Comparison of ENCODE assay signal across 8 cellular contexts in genomic region chr11:66694732-66695207, GRCh38. TPM values are rescaled to one million over a fixed set of nuclear protein-coding genes. Genes with fewer than 3 reads are reported as not detected.
A peak's percentile ranks its signal among the peaks of the same experiment; 100 is the strongest.
DNase-seq lines count a peak whose midpoint lies in the region; ATAC-seq and TF ChIP-seq lines count a peak whose summit lies in the region.

No MANE protein-coding gene starts in this region.

- H3K27ac Mint-ChIP-seq in naive thymus-derived CD4-positive, alpha-beta T cell, result no peak overlapping the region
- H3K27ac Mint-ChIP-seq in stimulated activated effector memory CD8-positive, alpha-beta T cell treated with anti-CD3 and anti-CD28 coated beads, Interleukin-12 subunit alpha, Interleukin-12 subunit beta, amount 100 ng/mL, for 72 hours, result no peak overlapping the region

- WGBS in esophagus muscularis mucosa, result 2% methylated on average over 5 of the region's 6 CpGs

- H3K4me3 Mint-ChIP-seq in naive thymus-derived CD4-positive, alpha-beta T cell, result no peak overlapping the region
- H3K4me3 Mint-ChIP-seq in stimulated activated effector memory CD8-positive, alpha-beta T cell treated with anti-CD3 and anti-CD28 coated beads, Interleukin-12 subunit alpha, Interleukin-12 subunit beta, amount 100 ng/mL, for 72 hours, result no peak overlapping the region

- TF ChIP-seq CTCF in GM10248 (IDR thresholded peaks at IDR 0.05; ENCODE audit: control extremely low read depth, extremely low read depth, low read depth, missing control alignments) (peak; percentile 88), PC-9 (conservative IDR thresholded peaks at IDR 0.05) (peak; percentile 98), esophagus muscularis mucosa (IDR thresholded peaks at IDR 0.05) (peak; percentile 89 to 97 (median 95))

- H3K27me3 ChIP-seq in PC-9 (ENCODE audit: insufficient read depth, low read depth) (no peaks in the 10 kb centered on the region), esophagus muscularis mucosa (no peaks in the 10 kb centered on the region)
- H3K27me3 ChIP-seq in naive thymus-derived CD4-positive, alpha-beta T cell (ENCODE audit: control insufficient read depth in 2 of 2, insufficient read depth in 2 of 2, low read length in 2 of 2), result no peaks in the 10 kb centered on the region

- H3K27ac ChIP-seq in PC-9 (no peak overlapping the region), esophagus muscularis mucosa (replicated peaks in 1 of 4) (no peak overlapping the region)
- H3K27ac ChIP-seq in naive thymus-derived CD4-positive, alpha-beta T cell (ENCODE audit: low read depth, low read length), result no peak overlapping the region

- H3K4me3 ChIP-seq in PC-9, result no peak overlapping the region
- no peak overlapping the region for H3K4me3 ChIP-seq in esophagus muscularis mucosa
- no peak overlapping the region for H3K4me3 ChIP-seq in naive thymus-derived CD4-positive, alpha-beta T cell (ENCODE audit: low read length)

- H3F3A ChIP-seq in PC-9 (ENCODE audit: insufficient read depth, low read depth), result no peaks in the 10 kb centered on the region

- intact Hi-C loops in PC-9 (cut with micrococcal nuclease; ENCODE audit: unreplicated experiment) (loop anchor here (1.0 to 10.0 kb wide), 7 partner anchors 50 to 623 kb away; partner anchors contain the start of gene RHOD), esophagus muscularis mucosa (cut with DNase I) (loop anchor here (1.0 to 2.0 kb wide), 2 partner anchors 139 to 188 kb away; no protein-coding TSS in a partner anchor)
- intact Hi-C loops in naive thymus-derived CD4-positive, alpha-beta T cell (cut with micrococcal nuclease), result loop anchor here (1.0 to 5.0 kb wide), 6 partner anchors 48 to 377 kb away; a partner anchor contains a TSS

- H3K79me2 ChIP-seq in PC-9 (ENCODE audit: low read depth), result no peaks in the 10 kb centered on the region

- ATAC-seq in naive thymus-derived CD4-positive, alpha-beta T cell, result peak; percentile 97
- peak; percentile 80 for ATAC-seq in stimulated activated effector memory CD8-positive, alpha-beta T cell treated with anti-CD3 and anti-CD28 coated beads, Interleukin-12 subunit alpha, Interleukin-12 subunit beta, amount 100 ng/mL, for 72 hours
- no peak for ATAC-seq in GM19455 (IDR thresholded peaks at IDR 0.05; ENCODE audit: unreplicated experiment)

- peak; percentile 90 for DNase-seq in GM10248 (ENCODE audit: extremely low spot score)
- DNase-seq in Kasumi-1 (lab: John Stamatoyannopoulos, UW), result peak; percentile 85 to 87
- peak; percentile 94 to 96 for DNase-seq in PC-9
- peak; percentile 79 for DNase-seq in activated T-cell treated with anti-CD3 and anti-CD28 coated beads for 4 hours
- peak; percentile 95 for DNase-seq in esophagus muscularis mucosa (ENCODE audit: extremely low spot score)
- peak; percentile 56 to 83 (median 77) for DNase-seq in naive thymus-derived CD4-positive, alpha-beta T cell
- peak; percentile 77 to 88 for DNase-seq in stimulated activated effector memory CD8-positive, alpha-beta T cell treated with anti-CD3 and anti-CD28 coated beads, Interleukin-12 subunit alpha, Interleukin-12 subunit beta, amount 100 ng/mL, for 72 hours (ENCODE audit: low spot score in 2 of 2)

- TF ChIP-seq POLR2A in esophagus muscularis mucosa (IDR thresholded peaks at IDR 0.05; ENCODE audit: low read depth), result no peak

- H3K36me3 ChIP-seq in PC-9 (ENCODE audit: low read depth) (0 out of 2 replicates have a peak, but pooled peaks cover 5% of the 10 kb centered on the region), esophagus muscularis mucosa (no peaks in the 10 kb centered on the region)
- no peaks in the 10 kb centered on the region for H3K36me3 ChIP-seq in naive thymus-derived CD4-positive, alpha-beta T cell (ENCODE audit: control insufficient read depth in 2 of 3, insufficient read depth in 3 of 3, low read length in 3 of 3)

- H3K4me2 ChIP-seq in PC-9, result no peak overlapping the region

- no peak overlapping the region for H2AFZ ChIP-seq in PC-9

- no peak for TF ChIP-seq EP300 in esophagus muscularis mucosa (IDR thresholded peaks at IDR 0.05)

- H3K9me2 ChIP-seq in PC-9 (ENCODE audit: insufficient read depth), result no peaks in the 10 kb centered on the region

- peaks cover 0 to 1% (median 0%) of the 10 kb centered on the region in 5 donors for H3K36me3 Mint-ChIP-seq in naive thymus-derived CD4-positive, alpha-beta T cell
- no peaks in the 10 kb centered on the region for H3K36me3 Mint-ChIP-seq in stimulated activated effector memory CD8-positive, alpha-beta T cell treated with anti-CD3 and anti-CD28 coated beads, Interleukin-12 subunit alpha, Interleukin-12 subunit beta, amount 100 ng/mL, for 72 hours

- CTCF ChIA-PET in GM10248 (lab: Yijun Ruan, JAX) (interaction anchor here (0.5 to 10.6 kb wide), 16 partner anchors 13 to 253 kb away, joined by 3 to 241 read pairs (median 4); partner anchors contain the start of genes RBM4B, RCE1 and SPTBN2), PC-9 (lab: Charles Lee) (interaction anchor here (0.6 kb wide), 2 partner anchors 38 to 140 kb away, joined by 3 to 8 read pairs; no protein-coding TSS in a partner anchor)
- CTCF ChIA-PET in naive thymus-derived CD4-positive, alpha-beta T cell (lab: Charles Lee), result interaction anchor here (0.6 to 3.7 kb wide), 4 partner anchors 133 to 146 kb away, joined by 3 to 29 read pairs (median 3); no protein-coding TSS in a partner anchor

- H3K27me3 Mint-ChIP-seq in naive thymus-derived CD4-positive, alpha-beta T cell, result peaks cover 0 to 4% (median 0%) of the 10 kb centered on the region in 5 donors

- BruUV-seq in PC-9 (replicated peaks; lab: Mats Ljungman, UMichigan), result no TSS peak

- H3K9me3 ChIP-seq in PC-9 (ENCODE audit: insufficient read depth, low read depth) (no peaks in the 10 kb centered on the region), esophagus muscularis mucosa (peaks cover 0 to 7% (median 4%) of the 10 kb centered on the region in 4 donors)
- H3K9me3 ChIP-seq in naive thymus-derived CD4-positive, alpha-beta T cell (ENCODE audit: control insufficient read depth in 2 of 3, low read length in 3 of 3), result peaks cover 0 to 3% (median 0%) of the 10 kb centered on the region in 3 experiments

- POLR2A ChIA-PET in GM10248 (lab: Yijun Ruan, JAX), result no interaction called here
- POLR2A ChIA-PET in PC-9 (lab: Charles Lee; ENCODE audit: unreplicated experiment), result no interaction called here
- POLR2A ChIA-PET in naive thymus-derived CD4-positive, alpha-beta T cell (lab: Charles Lee), result no interaction called here

- H3K4me1 ChIP-seq in PC-9 (replicated peaks; ENCODE audit: insufficient read depth) (no peaks in the 10 kb centered on the region), esophagus muscularis mucosa (peaks cover 0 to 10% (median 4%) of the 10 kb centered on the region in 4 donors)
- no peaks in the 10 kb centered on the region for H3K4me1 ChIP-seq in naive thymus-derived CD4-positive, alpha-beta T cell (ENCODE audit: control insufficient read depth in 2 of 2, insufficient read depth in 2 of 2, low read length in 2 of 2)

- peaks cover 0 to 5% (median 0%) of the 10 kb centered on the region in 7 donors for H3K4me1 Mint-ChIP-seq in naive thymus-derived CD4-positive, alpha-beta T cell
- no peaks in the 10 kb centered on the region for H3K4me1 Mint-ChIP-seq in stimulated activated effector memory CD8-positive, alpha-beta T cell treated with anti-CD3 and anti-CD28 coated beads, Interleukin-12 subunit alpha, Interleukin-12 subunit beta, amount 100 ng/mL, for 72 hours

- no peaks in the 10 kb centered on the region for H4K20me1 ChIP-seq in PC-9 (ENCODE audit: insufficient read depth)

- H3K9me3 Mint-ChIP-seq in naive thymus-derived CD4-positive, alpha-beta T cell, result no peaks in the 10 kb centered on the region
- no peaks in the 10 kb centered on the region for H3K9me3 Mint-ChIP-seq in stimulated activated effector memory CD8-positive, alpha-beta T cell treated with anti-CD3 and anti-CD28 coated beads, Interleukin-12 subunit alpha, Interleukin-12 subunit beta, amount 100 ng/mL, for 72 hours

RNA-seq across cellular contexts. Expression of gene RBM4B, which starts 17.1 kb away (rescaled TPM):
- 17.8 and 24.8 TPM in 2 replicates for total RNA-seq in PC-9 (2021)
- 10 to 100 TPM; 10.3 to 13.2 (median 12.2) TPM for total RNA-seq in esophagus muscularis mucosa
- total RNA-seq in naive thymus-derived CD4-positive, alpha-beta T cell, result 10 to 100 TPM in 4 of 5 experiments, 1 to 10 TPM in 1; 9.8 to 27.2 (median 19.7) TPM
- polyA plus RNA-seq in naive thymus-derived CD4-positive, alpha-beta T cell, result 10 to 100 TPM; 12.3 to 23.3 TPM

RNA-seq across cellular contexts. Expression of gene SPTBN2, which starts 34.2 kb away (rescaled TPM):
- 51.0 and 66.8 TPM in 2 replicates for total RNA-seq in PC-9 (2021)
- 10 to 100 TPM in 2 of 4 donors, 1 to 10 TPM in 2; 3.3 to 12.5 (median 10.0) TPM for total RNA-seq in esophagus muscularis mucosa
- total RNA-seq in naive thymus-derived CD4-positive, alpha-beta T cell, result under 1 TPM in 3 of 5 experiments, not detected in 2; 0.02 to 0.98 (median 0.03) TPM
- under 1 TPM in 1 of 2 donors, not detected in 1; 0.22 TPM for polyA plus RNA-seq in naive thymus-derived CD4-positive, alpha-beta T cell

RNA-seq across cellular contexts. Expression of gene RBM4, which starts 56.3 kb away (rescaled TPM):
- total RNA-seq in PC-9 (2021) (131 and 140 TPM in 2 replicates), esophagus muscularis mucosa (100 to 1,000 TPM in 1 of 4 donors, 10 to 100 TPM in 3; 82.2 to 101 (median 90.2) TPM)
- total RNA-seq in naive thymus-derived CD4-positive, alpha-beta T cell, result 100 to 1,000 TPM; 139 to 239 (median 198) TPM
- 100 to 1,000 TPM; 266 to 284 TPM for polyA plus RNA-seq in naive thymus-derived CD4-positive, alpha-beta T cell
